In genomic region chr4:136412708-136413107, GRCh38 we compare ENCODE assay signal across 21 cellular contexts.
A peak's percentile ranks its signal among the peaks of the same experiment; 100 is the strongest.
DNase-seq lines count a peak whose midpoint lies in the region; ATAC-seq, FAIRE-seq and TF ChIP-seq lines count a peak whose summit lies in the region.
"Had no signal": no experiment of that assay in that cellular context is flagged by ENCODE, and none has a peak within 500 bp of the region (broad histone marks: within the 10 kb centered on the region; RNA-seq: fewer than 3 reads in every experiment).

No MANE protein-coding gene starts in this region.

- no peaks in the 10 kb centered on the region for H3K9me3 Mint-ChIP-seq in endodermal cell

- peak overlapping the region; percentile 69 for H3K27ac ChIP-seq in endothelial cell of umbilical vein (ENCODE audit: insufficient read depth, low read depth, low read length)
- no peak overlapping the region for H3K27ac ChIP-seq in endodermal cell (ENCODE audit: low read depth, low read length)
- H3K27ac ChIP-seq: gastrocnemius medialis, left ventricle myocardium inferior, right atrium auricular region, transverse colon had no signal

- dilution Hi-C loops in endothelial cell of umbilical vein (cut with MboI; ENCODE audit: extremely low pct_ligation_motif_present, low sequenced_read_pairs), result no loop called here

- no peaks in the 10 kb centered on the region for H4K20me1 ChIP-seq in endothelial cell of umbilical vein (replicated peaks; ENCODE audit: control insufficient read depth, extremely low read depth, insufficient read depth, low read length)

- CTCF ChIA-PET in endothelial cell of umbilical vein (lab: Charles Lee), result no interaction called here

- WGBS in lower leg skin, 2 donors, result 54 to 65% methylated on average over 2 of the region's 2 CpGs
- 98 to 100% methylated on average over 2 of the region's 2 CpGs for WGBS in endodermal cell (ENCODE audit: insufficient coverage in 1 of 2, insufficient read length in 1 of 2), 2 experiments

- no peaks in the 10 kb centered on the region for H3K36me3 Mint-ChIP-seq in endodermal cell (ENCODE audit: low read depth)
- H3K36me3 Mint-ChIP-seq: activated naive CD4-positive, alpha-beta T cell treated with anti-CD3 and anti-CD28 coated beads, Interleukin-2, amount 50 U/mL, for 72 hours; CD8-positive, alpha-beta T cell; stimulated activated naive B cell treated with anti-CD40 and anti-IgM and Interleukin-4, amounts not matched to agents 10 μg/mL and 1 μg/mL and 100 μg/mL, for 72 hours had no signal

- peak; percentile 4 for DNase-seq in H4 (ENCODE audit: low spot score)
- peak; percentile 29 for DNase-seq in RKO (ENCODE audit: low spot score)
- DNase-seq in endothelial cell of umbilical vein (ENCODE audit: low read depth, low spot score), result peak; percentile 87
- DNase-seq in kidney tubule cell (ENCODE audit: low spot score), result peak; percentile 6
- no peak for DNase-seq in lower leg skin (ENCODE audit: low spot score in 2 of 2)
- DNase-seq in NCI-H2196 (lab: John Stamatoyannopoulos, UW; ENCODE audit: unreplicated experiment), result no peak
- no peak for DNase-seq in endodermal cell
- DNase-seq: activated CD4-positive, alpha-beta memory T cell treated with anti-CD3 and anti-CD28 coated beads, Interleukin-2, amount 10 ng/mL, durations not matched to agents 7 days and 5 days; activated T-cell treated with anti-CD3 and anti-CD28 coated beads, Interleukin-2, amount 50 U/mL, for 48 hours; CD8-positive, alpha-beta T cell; effector CD4-positive, alpha-beta T cell; gastrocnemius medialis; left ventricle myocardium inferior; NCI-H1694 treated with DMSO at 0.1 percent for 48 hours; NCI-H446 treated with DMSO at 0.1 percent for 48 hours; nucleus accumbens; stimulated activated naive B cell treated with anti-CD40 and anti-IgM and Interleukin-4, amounts not matched to agents 10 μg/mL and 1 μg/mL and 100 μg/mL, for 72 hours; transverse colon had no signal

- POLR2A ChIA-PET in endothelial cell of umbilical vein (lab: Charles Lee), result no interaction called here

- H3K79me2 ChIP-seq in endothelial cell of umbilical vein (ENCODE audit: control insufficient read depth, insufficient read depth, low read length), result no peaks in the 10 kb centered on the region

- H3K9me3 ChIP-seq in endothelial cell of umbilical vein (replicated peaks; ENCODE audit: control insufficient read depth, insufficient read depth, low read length), result no peaks in the 10 kb centered on the region
- H3K9me3 ChIP-seq in endodermal cell (ENCODE audit: control insufficient read depth, low read length), result no peaks in the 10 kb centered on the region
- H3K9me3 ChIP-seq: gastrocnemius medialis, left ventricle myocardium inferior, right atrium auricular region, transverse colon had no signal

- no peak overlapping the region for H3K4me3 Mint-ChIP-seq in endodermal cell
- H3K4me3 Mint-ChIP-seq: activated CD4-positive, alpha-beta memory T cell treated with anti-CD3 and anti-CD28 coated beads, Interleukin-2, amount 10 ng/mL, durations not matched to agents 7 days and 5 days; CD8-positive, alpha-beta T cell; stimulated activated naive B cell treated with anti-CD40 and anti-IgM and Interleukin-4, amounts not matched to agents 10 μg/mL and 1 μg/mL and 100 μg/mL, for 72 hours had no signal

- BruUV-seq in endothelial cell of umbilical vein (replicated peaks; lab: Mats Ljungman, UMichigan), result no TSS peak

- FAIRE-seq in endothelial cell of umbilical vein (lab: Jason Lieb, UNC), result no peak

- intact Hi-C loops in endothelial cell of umbilical vein (cut with micrococcal nuclease) (loop anchor here (1.0 kb wide), 1 partner anchor 43 kb away; no protein-coding TSS in a partner anchor), lower leg skin (cut with DNase I; ENCODE audit: low total_unique reads) (no loop called here)

- H3K9ac ChIP-seq in endothelial cell of umbilical vein (replicated peaks; ENCODE audit: extremely low read depth, insufficient read depth, low read length) (no peak overlapping the region), endodermal cell (ENCODE audit: extremely low read depth, low read length, poor library complexity, severe bottlenecking) (no peak overlapping the region)

- H3K36me3 ChIP-seq in endothelial cell of umbilical vein (ENCODE audit: control insufficient read depth in 2 of 2, extremely low read depth in 1 of 2, insufficient read depth in 2 of 2, low read length in 2 of 2) (no peaks in the 10 kb centered on the region), endodermal cell (ENCODE audit: control insufficient read depth, insufficient read depth, low read length) (no peaks in the 10 kb centered on the region)
- H3K36me3 ChIP-seq: gastrocnemius medialis, left ventricle myocardium inferior, right atrium auricular region, transverse colon had no signal

- H3K9me1 ChIP-seq in endothelial cell of umbilical vein (replicated peaks; ENCODE audit: control insufficient read depth, extremely low read depth, insufficient read depth, low read length), result no peaks in the 10 kb centered on the region

- no peak overlapping the region for H3K27ac Mint-ChIP-seq in endodermal cell
- H3K27ac Mint-ChIP-seq: activated CD4-positive, alpha-beta memory T cell treated with anti-CD3 and anti-CD28 coated beads, Interleukin-2, amount 10 ng/mL, durations not matched to agents 7 days and 5 days; activated naive CD4-positive, alpha-beta T cell treated with anti-CD3 and anti-CD28 coated beads, Interleukin-2, amount 50 U/mL, for 72 hours; CD8-positive, alpha-beta T cell; stimulated activated naive B cell treated with anti-CD40 and anti-IgM and Interleukin-4, amounts not matched to agents 10 μg/mL and 1 μg/mL and 100 μg/mL, for 72 hours had no signal

- H3K4me1 ChIP-seq in endothelial cell of umbilical vein (ENCODE audit: control insufficient read depth, extremely low read depth, insufficient read depth, low read length) (peaks cover 22% of the 10 kb centered on the region), endodermal cell (ENCODE audit: control insufficient read depth, insufficient read depth, low read length) (peaks cover 4% of the 10 kb centered on the region)
- H3K4me1 ChIP-seq: gastrocnemius medialis, left ventricle myocardium inferior, right atrium auricular region, transverse colon had no signal

- H3K27me3 ChIP-seq in endothelial cell of umbilical vein (ENCODE audit: control insufficient read depth in 2 of 2, insufficient read depth in 2 of 2, low read length in 2 of 2) (no peaks in the 10 kb centered on the region), endodermal cell (ENCODE audit: control insufficient read depth, insufficient read depth, low read length, poor library complexity, severe bottlenecking) (no peaks in the 10 kb centered on the region)
- H3K27me3 ChIP-seq: gastrocnemius medialis, right atrium auricular region, transverse colon had no signal

- H3K27me3 Mint-ChIP-seq in endodermal cell (ENCODE audit: insufficient read depth), result no peaks in the 10 kb centered on the region
- H3K27me3 Mint-ChIP-seq: activated CD4-positive, alpha-beta memory T cell treated with anti-CD3 and anti-CD28 coated beads, Interleukin-2, amount 10 ng/mL, durations not matched to agents 7 days and 5 days; stimulated activated naive B cell treated with anti-CD40 and anti-IgM and Interleukin-4, amounts not matched to agents 10 μg/mL and 1 μg/mL and 100 μg/mL, for 72 hours had no signal

- no peak for ATAC-seq in GM18873 (IDR thresholded peaks at IDR 0.05; ENCODE audit: low FRiP score, unreplicated experiment)
- ATAC-seq: activated naive CD4-positive, alpha-beta T cell treated with anti-CD3 and anti-CD28 coated beads, Interleukin-2, amount 50 U/mL, for 72 hours; CD8-positive, alpha-beta T cell; gastrocnemius medialis; stimulated activated naive B cell treated with anti-CD40 and anti-IgM and Interleukin-4, amounts not matched to agents 10 μg/mL and 1 μg/mL and 100 μg/mL, for 72 hours had no signal

- no peak overlapping the region for H2AFZ ChIP-seq in endothelial cell of umbilical vein (ENCODE audit: low read depth, low read length)

- no peak for TF ChIP-seq CTCF in endothelial cell of umbilical vein (IDR thresholded peaks at IDR 0.05; ENCODE audit: extremely low read depth in 1 of 2, insufficient read depth in 1 of 2, low read depth in 1 of 2, low read length in 2 of 2)
- no peak for TF ChIP-seq CTCF in lower leg skin (IDR thresholded peaks at IDR 0.05)
- TF ChIP-seq CTCF in endodermal cell (conservative IDR thresholded peaks at IDR 0.05), result no peak

- peak overlapping the region; percentile 56 for H3K4me2 ChIP-seq in endothelial cell of umbilical vein (ENCODE audit: insufficient read depth, low read length)

- TF ChIP-seq POLR2A in endothelial cell of umbilical vein (IDR thresholded peaks at IDR 0.05; ENCODE audit: low read depth, low read length) (no peak), lower leg skin (IDR thresholded peaks at IDR 0.05) (no peak)

- no peak overlapping the region for H3K4me3 ChIP-seq in endothelial cell of umbilical vein (replicated peaks in 1 of 3; ENCODE audit: insufficient read depth in 1 of 3, low read depth in 1 of 3, low read length in 3 of 3)
- no peak overlapping the region for H3K4me3 ChIP-seq in lower leg skin (ENCODE audit: low read depth, poor library complexity, severe bottlenecking)
- no peak overlapping the region for H3K4me3 ChIP-seq in endodermal cell (ENCODE audit: low read length)
- H3K4me3 ChIP-seq: gastrocnemius medialis, left ventricle myocardium inferior, right atrium auricular region, transverse colon had no signal

- peaks cover 12% of the 10 kb centered on the region for H3K4me1 Mint-ChIP-seq in endodermal cell
- H3K4me1 Mint-ChIP-seq: activated CD4-positive, alpha-beta memory T cell treated with anti-CD3 and anti-CD28 coated beads, Interleukin-2, amount 10 ng/mL, durations not matched to agents 7 days and 5 days; stimulated activated naive B cell treated with anti-CD40 and anti-IgM and Interleukin-4, amounts not matched to agents 10 μg/mL and 1 μg/mL and 100 μg/mL, for 72 hours had no signal

TF ChIP-seq in endothelial cell of umbilical vein, 7 proteins besides CTCF, POLR2A, EP300 and RAD21:
- peak; percentile 96 for TF ChIP-seq JUN (IDR thresholded peaks at IDR 0.05; ENCODE audit: borderline replicate concordance, insufficient read depth, insufficient read length, low read depth)
- TF ChIP-seq GATA2 (IDR thresholded peaks at IDR 0.05; ENCODE audit: insufficient read depth, insufficient read length, low read depth, low read length), result peak; percentile 19
- TF ChIP-seq MYC (IDR thresholded peaks at IDR 0.05; ENCODE audit: low read depth, low read length), result no peak
- no peak for TF ChIP-seq POLR2AphosphoS5 (IDR thresholded peaks at IDR 0.05; ENCODE audit: insufficient read depth, low read depth, low read length)
- no peak for TF ChIP-seq EZH2 (IDR thresholded peaks at IDR 0.05; ENCODE audit: borderline replicate concordance, low read depth, low read length, severe bottlenecking)
- TF ChIP-seq MAX (IDR thresholded peaks at IDR 0.05; ENCODE audit: insufficient read depth, insufficient read length), result no peak
- peak; percentile 91 for TF ChIP-seq FOS (IDR thresholded peaks at IDR 0.05; ENCODE audit: borderline replicate concordance, insufficient read depth, low read length)

Comparison
In these comparisons a context has a peak if more than half of its experiments do, and no peak if none do; other contexts are left out.
1. DNase-seq: peak in H4 (single experiment), RKO (single experiment), endothelial cell of umbilical vein (single experiment) and kidney tubule cell (single experiment); none in lower leg skin (0 of 2), NCI-H2196 (single experiment) and endodermal cell (single experiment).